Comparison of ENCODE assay signal across 1 cellular context in genomic region chr17:32954477-32954876, GRCh38.
TF ChIP-seq lines count a peak whose summit lies in the region.

No MANE protein-coding gene starts in this region.

TF ChIP-seq in GM23338, 12 proteins besides CTCF, POLR2A, EP300 and RAD21 (continued from another document):
- TF ChIP-seq ETS1 (IDR thresholded peaks at IDR 0.05) (no peak), STAT1 (IDR thresholded peaks at IDR 0.05; ENCODE audit: unreplicated experiment) (no peak), ZNF114 (CRISPR knock-in tag; IDR thresholded peaks at IDR 0.05) (no peak), REST (IDR thresholded peaks at IDR 0.05; ENCODE audit: unreplicated experiment) (no peak), NANOG (IDR thresholded peaks at IDR 0.05; ENCODE audit: borderline replicate concordance) (no peak)
